18 cellular contexts compared by ENCODE assay signal in the genomic region with DNA sequence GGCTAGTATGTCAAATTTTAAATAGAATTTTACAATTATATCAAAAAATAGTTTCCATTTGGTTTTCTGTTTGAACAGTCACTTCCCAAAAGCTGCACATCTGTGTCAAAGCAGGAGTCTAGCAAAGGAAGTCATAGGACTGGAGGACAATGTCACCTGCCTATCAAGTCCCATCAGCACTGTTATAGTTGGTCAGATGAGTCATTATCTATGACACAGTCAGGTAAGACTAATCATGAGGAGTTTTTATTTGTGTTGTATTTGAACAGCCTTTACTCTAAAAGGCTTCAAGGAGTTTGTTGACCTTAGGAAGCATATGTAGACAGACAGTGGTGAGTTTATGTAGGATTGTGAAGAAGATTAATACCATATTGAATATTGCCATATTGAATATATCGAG.
A peak's percentile ranks its signal among the peaks of the same experiment; 100 is the strongest.
DNase-seq lines count a peak whose midpoint lies in the region; ATAC-seq and TF ChIP-seq lines count a peak whose summit lies in the region.
"Had no signal": no experiment of that assay in that cellular context is flagged by ENCODE, and none has a peak within 500 bp of the region (broad histone marks: within the 10 kb centered on the region; RNA-seq: fewer than 3 reads in every experiment).

No MANE protein-coding gene starts in this region.

- CTCF ChIA-PET in mammary epithelial cell (lab: Charles Lee; ENCODE audit: low non-redundant PET), result no interaction called here

- no peaks in the 10 kb centered on the region for H3K4me1 ChIP-seq in mammary epithelial cell (ENCODE audit: insufficient read depth, low read length)

- H3K79me2 ChIP-seq in mammary epithelial cell (ENCODE audit: insufficient read depth, low read length), result no peaks in the 10 kb centered on the region

- H3K36me3 ChIP-seq in mammary epithelial cell (ENCODE audit: insufficient read depth, low read length) (peaks cover 22% of the 10 kb centered on the region), H7 (replicated peaks; ENCODE audit: control insufficient read depth, insufficient read depth, low read length) (peaks cover 7% of the 10 kb centered on the region)

- no peaks in the 10 kb centered on the region for H3K4me1 Mint-ChIP-seq in activated T-cell treated with anti-CD3 and anti-CD28 coated beads, Interleukin-2, amount 50 U/mL, for 72 hours (ENCODE audit: low read depth)
- H3K4me1 Mint-ChIP-seq: activated CD4-positive, alpha-beta T cell treated with anti-CD3 and anti-CD28 coated beads, Interleukin-2, amount 10 ng/mL, durations not matched to agents 24 days and 14 days had no signal

- H3K27ac ChIP-seq in mammary epithelial cell (ENCODE audit: insufficient read depth, low read depth, low read length), result no peak overlapping the region
- H3K27ac ChIP-seq: GM23248, PC-9 had no signal

- no peak overlapping the region for H3K27ac Mint-ChIP-seq in activated T-cell treated with anti-CD3 and anti-CD28 coated beads, Interleukin-2, amount 50 U/mL, for 72 hours
- H3K27ac Mint-ChIP-seq: activated CD4-positive, alpha-beta T cell treated with anti-CD3 and anti-CD28 coated beads, Interleukin-2, amount 10 ng/mL, durations not matched to agents 24 days and 14 days; activated naive CD8-positive, alpha-beta T cell; CD4-positive, CD25-positive, alpha-beta regulatory T cell; T-helper 17 cell had no signal

- peaks cover 6 to 11% of the 10 kb centered on the region in 2 donors for H3K36me3 Mint-ChIP-seq in activated T-cell treated with anti-CD3 and anti-CD28 coated beads, Interleukin-2, amount 50 U/mL, for 72 hours (ENCODE audit: insufficient read depth in 2 of 2)

- no peaks in the 10 kb centered on the region for H4K20me1 ChIP-seq in mammary epithelial cell (ENCODE audit: insufficient read depth, low read length)

- no peak overlapping the region for H3K9ac ChIP-seq in mammary epithelial cell (ENCODE audit: insufficient read depth, low read length)
- H3K9ac ChIP-seq: GM23248 had no signal

- intact Hi-C loops in mammary epithelial cell (cut with micrococcal nuclease), result no loop called here

- peak; percentile 37 to 50 for ATAC-seq in activated T-cell treated with anti-CD3 and anti-CD28 coated beads, Interleukin-2, amount 50 U/mL, for 72 hours (replicated peaks in 1 of 2)
- no peak for ATAC-seq in HG02678 (IDR thresholded peaks at IDR 0.05; ENCODE audit: unreplicated experiment)
- ATAC-seq: T-helper 17 cell had no signal

- H3K27me3 ChIP-seq in mammary epithelial cell (ENCODE audit: insufficient read depth, low read length) (no peaks in the 10 kb centered on the region), H7 (ENCODE audit: control insufficient read depth, insufficient read depth, low read length) (no peaks in the 10 kb centered on the region)

- in situ Hi-C loops in mammary epithelial cell (cut with MboI; ENCODE audit: low sequenced_read_pairs in 2 of 2), result no loop called here

- H3K4me3 ChIP-seq in mammary epithelial cell (replicated peaks in 1 of 3; ENCODE audit: insufficient read depth in 1 of 3, low read depth in 2 of 3, low read length in 3 of 3) (no peak overlapping the region), H7 (ENCODE audit: insufficient read depth, low read depth, low read length) (no peak overlapping the region)
- H3K4me3 ChIP-seq: GM23248, PC-9 had no signal

- TF ChIP-seq CTCF in mammary epithelial cell (conservative IDR thresholded peaks at IDR 0.05 in 1 of 2, IDR thresholded peaks at IDR 0.05 in 1 of 2; ENCODE audit: extremely low read depth in 1 of 2, insufficient read depth in 1 of 2, low read depth in 1 of 2, low read length in 2 of 2), result no peak

- H3K9me3 ChIP-seq in mammary epithelial cell (replicated peaks; ENCODE audit: insufficient read depth, low read length), result no peaks in the 10 kb centered on the region

- H3K9me3 Mint-ChIP-seq in activated T-cell treated with anti-CD3 and anti-CD28 coated beads, Interleukin-2, amount 50 U/mL, for 72 hours, result no peaks in the 10 kb centered on the region
- H3K9me3 Mint-ChIP-seq: activated CD4-positive, alpha-beta T cell treated with anti-CD3 and anti-CD28 coated beads, Interleukin-2, amount 10 ng/mL, durations not matched to agents 24 days and 14 days; CD4-positive, CD25-positive, alpha-beta regulatory T cell had no signal

- 100% methylated on average over 1 of the region's 1 CpG for WGBS in mammary epithelial cell (ENCODE audit: low coverage, missing lambda C conversion rate)

- BruUV-seq in mammary epithelial cell (replicated peaks; lab: Mats Ljungman, UMichigan), result no TSS peak

- dilution Hi-C loops in mammary epithelial cell (cut with HindIII; ENCODE audit: low sequenced_read_pairs), result no loop called here

- H3K4me2 ChIP-seq in mammary epithelial cell (ENCODE audit: insufficient read depth, low read depth, low read length), result no peak overlapping the region
- H3K4me2 ChIP-seq: PC-9 had no signal

- no peak overlapping the region for H3K4me3 Mint-ChIP-seq in activated T-cell treated with anti-CD3 and anti-CD28 coated beads, Interleukin-2, amount 50 U/mL, for 72 hours
- H3K4me3 Mint-ChIP-seq: activated CD4-positive, alpha-beta T cell treated with anti-CD3 and anti-CD28 coated beads, Interleukin-2, amount 10 ng/mL, durations not matched to agents 24 days and 14 days; activated naive CD8-positive, alpha-beta T cell; CD4-positive, CD25-positive, alpha-beta regulatory T cell; T-helper 17 cell had no signal

- no peaks in the 10 kb centered on the region for H3K27me3 Mint-ChIP-seq in activated T-cell treated with anti-CD3 and anti-CD28 coated beads, Interleukin-2, amount 50 U/mL, for 72 hours (ENCODE audit: low read depth)
- H3K27me3 Mint-ChIP-seq: activated CD4-positive, alpha-beta T cell treated with anti-CD3 and anti-CD28 coated beads, Interleukin-2, amount 10 ng/mL, durations not matched to agents 24 days and 14 days; activated naive CD8-positive, alpha-beta T cell; CD4-positive, CD25-positive, alpha-beta regulatory T cell; T-helper 17 cell had no signal

- H2AFZ ChIP-seq in mammary epithelial cell (ENCODE audit: low read depth, low read length), result no peak overlapping the region
- H2AFZ ChIP-seq: GM23248, PC-9 had no signal

- DNase-seq in activated T-cell treated with anti-CD3 and anti-CD28 coated beads, Interleukin-2, amount 50 U/mL, for 72 hours, result no peak
- no peak for DNase-seq in activated T-cell treated with anti-CD3 and anti-CD28 coated beads, Interleukin-2, amount 50 U/mL, for 48 hours
- DNase-seq in HT1080 (ENCODE audit: low read depth) (peak; percentile 23), mammary epithelial cell (peak; percentile 54), renal cortical epithelial cell (ENCODE audit: low read depth) (peak; percentile 32), activated gamma-delta T cell treated with Interleukin-2 at 50 U/mL for 16 hours (no peak), H7 (no peak)
- DNase-seq: activated CD4-positive, alpha-beta T cell treated with anti-CD3 and anti-CD28 coated beads, Interleukin-2, amount 10 ng/mL, durations not matched to agents 24 days and 14 days; effector memory CD4-positive, alpha-beta T cell; GM23248; kidney; NCI-H1694; stimulated activated CD4-positive, alpha-beta T cell treated with anti-CD3 and anti-CD28 coated beads, Interleukin-1b, Interleukin-23, amount 100 ng/mL, for 48 hours; T-helper 17 cell had no signal

Comparison
In these comparisons a context has a peak if more than half of its experiments do, and no peak if none do; other contexts are left out.
1. DNase-seq: peak in HT1080 (single experiment), mammary epithelial cell (single experiment) and renal cortical epithelial cell (single experiment); none in activated T-cell treated with anti-CD3 and anti-CD28 coated beads, Interleukin-2, amount 50 U/mL, for 72 hours (0 of 2), activated T-cell treated with anti-CD3 and anti-CD28 coated beads, Interleukin-2, amount 50 U/mL, for 48 hours (0 of 2), activated gamma-delta T cell treated with Interleukin-2 at 50 U/mL for 16 hours (single experiment) and H7 (single experiment).